Comparison of ENCODE assay signal across 20 cellular contexts in genomic region chr11:110160016-110160415, GRCh38.
"Had no signal": no experiment of that assay in that cellular context is flagged by ENCODE, and none has a peak within 500 bp of the region (broad histone marks: within the 10 kb centered on the region; RNA-seq: fewer than 3 reads in every experiment).

No MANE protein-coding gene starts in this region.

- H3K9ac ChIP-seq: neural progenitor cell had no signal

- H3K4me1 Mint-ChIP-seq: activated CD4-positive, alpha-beta memory T cell treated with anti-CD3 and anti-CD28 coated beads, Interleukin-2, amount 10 ng/mL, durations not matched to agents 7 days and 5 days; activated CD4-positive, alpha-beta T cell treated with anti-CD3 and anti-CD28 coated beads for 36 hours; activated naive CD8-positive, alpha-beta T cell treated with anti-CD3 and anti-CD28 coated beads, Interleukin-2, amount 10 ng/mL, durations not matched to agents 7 days and 5 days; stimulated activated naive B cell treated with anti-CD40 and anti-IgM and Interleukin-4, amounts not matched to agents 10 μg/mL and 1 μg/mL and 100 μg/mL, for 72 hours had no signal

- DNase-seq: activated CD4-positive, alpha-beta memory T cell treated with anti-CD3 and anti-CD28 coated beads, Interleukin-2, amount 10 ng/mL, durations not matched to agents 7 days and 5 days; activated CD4-positive, alpha-beta T cell treated with anti-CD3 and anti-CD28 coated beads for 36 hours; activated CD8-positive, alpha-beta memory T cell treated with anti-CD3 and anti-CD28 coated beads, Interleukin-2, amount 50 U/mL, for 4 hours; activated naive CD8-positive, alpha-beta T cell treated with anti-CD3 and anti-CD28 coated beads, Interleukin-2, amount 10 ng/mL, durations not matched to agents 7 days and 5 days; activated T-cell treated with anti-CD3 and anti-CD28 coated beads, Interleukin-2, amount 50 U/mL, for 72 hours; aorta; caudate nucleus; cortex of kidney; effector memory CD4-positive, alpha-beta T cell; hypothalamus; midbrain; ovary; stimulated activated CD4-positive, alpha-beta T cell treated with anti-CD3 and anti-CD28 coated beads, Interleukin-1b, Interleukin-23, amount 100 ng/mL, for 48 hours; stimulated activated naive B cell treated with anti-CD40 and anti-IgM and Interleukin-4, amounts not matched to agents 10 μg/mL and 1 μg/mL and 100 μg/mL, for 72 hours; T-helper 9 cell had no signal

- H2AFZ ChIP-seq: neural progenitor cell had no signal

- H3K27ac ChIP-seq: epithelial cell of prostate, neural progenitor cell, ovary, right atrium auricular region, tibial nerve, VCaP had no signal

- H3K4me3 ChIP-seq: neural progenitor cell, ovary, right atrium auricular region, tibial nerve had no signal

- H3K27me3 ChIP-seq: neural progenitor cell, ovary, right atrium auricular region, tibial nerve had no signal

- H3K4me3 Mint-ChIP-seq: activated CD4-positive, alpha-beta memory T cell treated with anti-CD3 and anti-CD28 coated beads, Interleukin-2, amount 10 ng/mL, durations not matched to agents 7 days and 5 days; activated CD4-positive, alpha-beta T cell treated with anti-CD3 and anti-CD28 coated beads for 36 hours; activated naive CD8-positive, alpha-beta T cell treated with anti-CD3 and anti-CD28 coated beads, Interleukin-2, amount 10 ng/mL, durations not matched to agents 7 days and 5 days; activated T-cell treated with anti-CD3 and anti-CD28 coated beads, Interleukin-2, amount 50 U/mL, for 72 hours; neural progenitor cell; stimulated activated naive B cell treated with anti-CD40 and anti-IgM and Interleukin-4, amounts not matched to agents 10 μg/mL and 1 μg/mL and 100 μg/mL, for 72 hours had no signal

- H3K4me1 ChIP-seq: neural progenitor cell, tibial nerve had no signal

- H3K36me3 Mint-ChIP-seq: activated naive CD8-positive, alpha-beta T cell treated with anti-CD3 and anti-CD28 coated beads, Interleukin-2, amount 10 ng/mL, durations not matched to agents 7 days and 5 days had no signal

- H3K27me3 Mint-ChIP-seq: activated CD4-positive, alpha-beta T cell treated with anti-CD3 and anti-CD28 coated beads for 36 hours had no signal

- H3K27ac Mint-ChIP-seq: activated CD4-positive, alpha-beta memory T cell treated with anti-CD3 and anti-CD28 coated beads, Interleukin-2, amount 10 ng/mL, durations not matched to agents 7 days and 5 days; activated CD4-positive, alpha-beta T cell treated with anti-CD3 and anti-CD28 coated beads for 36 hours; activated naive CD8-positive, alpha-beta T cell treated with anti-CD3 and anti-CD28 coated beads, Interleukin-2, amount 10 ng/mL, durations not matched to agents 7 days and 5 days; activated T-cell treated with anti-CD3 and anti-CD28 coated beads, Interleukin-2, amount 50 U/mL, for 72 hours; neural progenitor cell; stimulated activated naive B cell treated with anti-CD40 and anti-IgM and Interleukin-4, amounts not matched to agents 10 μg/mL and 1 μg/mL and 100 μg/mL, for 72 hours had no signal

- H3K36me3 ChIP-seq: ovary had no signal

- ATAC-seq: activated CD4-positive, alpha-beta T cell treated with anti-CD3 and anti-CD28 coated beads for 36 hours; activated T-cell treated with anti-CD3 and anti-CD28 coated beads, Interleukin-2, amount 50 U/mL, for 72 hours; stimulated activated naive B cell treated with anti-CD40 and anti-IgM and Interleukin-4, amounts not matched to agents 10 μg/mL and 1 μg/mL and 100 μg/mL, for 72 hours had no signal

- H3K4me2 ChIP-seq: neural progenitor cell had no signal

- H3K9me3 ChIP-seq: ovary, right atrium auricular region, tibial nerve had no signal
